In genomic region chr11:88414981-88415391, GRCh38 we compare ENCODE assay signal across 10 cellular contexts.
A peak's percentile ranks its signal among the peaks of the same experiment; 100 is the strongest.
DNase-seq lines count a peak whose midpoint lies in the region; ATAC-seq and TF ChIP-seq lines count a peak whose summit lies in the region.
"Had no signal": no experiment of that assay in that cellular context is flagged by ENCODE, and none has a peak within 500 bp of the region (broad histone marks: within the 10 kb centered on the region; RNA-seq: fewer than 3 reads in every experiment).

No MANE protein-coding gene starts in this region.

- no peak for DNase-seq in CD4-positive, alpha-beta T cell
- DNase-seq in NK-92 (lab: John Stamatoyannopoulos, UW; ENCODE audit: unreplicated experiment) (peak; percentile 10), dermis blood vessel endothelial cell (peak; percentile 35), occipital lobe (lab: John Stamatoyannopoulos, UW) (no peak), D341Med (ENCODE audit: low spot score) (no peak), NCI-H510A (lab: John Stamatoyannopoulos, UW) (no peak)
- DNase-seq: amniotic stem cell had no signal

- POLR2A ChIA-PET in CD4-positive, alpha-beta T cell (lab: Charles Lee): interaction anchor here (1.0 to 3.8 kb wide), 4 partner anchors 9 to 77 kb away, joined by 4 to 24 read pairs (median 9); partner anchors contain the start of gene CTSC

- H3K27me3 ChIP-seq in CD4-positive, alpha-beta T cell (ENCODE audit: control insufficient read depth, insufficient read depth, low read length): no peaks in the 10 kb centered on the region

- peak; percentile 70 for ATAC-seq in CD4-positive, alpha-beta T cell (ENCODE audit: poor library complexity)
- peak; percentile 29 for ATAC-seq in GM21360 (IDR thresholded peaks at IDR 0.05; ENCODE audit: unreplicated experiment)
- no peak for ATAC-seq in HG02588 (IDR thresholded peaks at IDR 0.05; ENCODE audit: unreplicated experiment)

- H3K36me3 Mint-ChIP-seq in CD4-positive, alpha-beta T cell (ENCODE audit: low read depth): no peaks in the 10 kb centered on the region

- intact Hi-C loops in CD4-positive, alpha-beta T cell (cut with DNase I, micrococcal nuclease): loop anchor here in 1 of 2 experiments (2.0 kb wide), 1 partner anchor 78 kb away; the partner anchor contains the start of gene CTSC

- H3K4me1 Mint-ChIP-seq in CD4-positive, alpha-beta T cell (ENCODE audit: low read depth): peaks cover 52% of the 10 kb centered on the region

- H3K27ac ChIP-seq in CD4-positive, alpha-beta T cell (ENCODE audit: low read depth, low read length): no peak overlapping the region
- H3K27ac ChIP-seq: RWPE1 had no signal

- CTCF ChIA-PET in CD4-positive, alpha-beta T cell (lab: Charles Lee): no interaction called here

- no peaks in the 10 kb centered on the region for H3K27me3 Mint-ChIP-seq in CD4-positive, alpha-beta T cell

- no peaks in the 10 kb centered on the region for H3K9me3 ChIP-seq in CD4-positive, alpha-beta T cell (ENCODE audit: control insufficient read depth, low read length)

- H3K4me3 Mint-ChIP-seq in CD4-positive, alpha-beta T cell: peak overlapping the region; percentile 66

- TF ChIP-seq CTCF in CD4-positive, alpha-beta T cell (IDR thresholded peaks at IDR 0.05): no peak

- H3K27ac Mint-ChIP-seq in CD4-positive, alpha-beta T cell: peak overlapping the region; percentile 43

- H3K9me3 Mint-ChIP-seq in CD4-positive, alpha-beta T cell: no peaks in the 10 kb centered on the region

Comparison
In these comparisons a context has a peak if more than half of its experiments do, and no peak if none do; other contexts are left out.
1. DNase-seq: peak in NK-92 (single experiment) and dermis blood vessel endothelial cell (single experiment); none in CD4-positive, alpha-beta T cell (0 of 10), occipital lobe (single experiment), D341Med (single experiment) and NCI-H510A (single experiment).